In the genomic region with DNA sequence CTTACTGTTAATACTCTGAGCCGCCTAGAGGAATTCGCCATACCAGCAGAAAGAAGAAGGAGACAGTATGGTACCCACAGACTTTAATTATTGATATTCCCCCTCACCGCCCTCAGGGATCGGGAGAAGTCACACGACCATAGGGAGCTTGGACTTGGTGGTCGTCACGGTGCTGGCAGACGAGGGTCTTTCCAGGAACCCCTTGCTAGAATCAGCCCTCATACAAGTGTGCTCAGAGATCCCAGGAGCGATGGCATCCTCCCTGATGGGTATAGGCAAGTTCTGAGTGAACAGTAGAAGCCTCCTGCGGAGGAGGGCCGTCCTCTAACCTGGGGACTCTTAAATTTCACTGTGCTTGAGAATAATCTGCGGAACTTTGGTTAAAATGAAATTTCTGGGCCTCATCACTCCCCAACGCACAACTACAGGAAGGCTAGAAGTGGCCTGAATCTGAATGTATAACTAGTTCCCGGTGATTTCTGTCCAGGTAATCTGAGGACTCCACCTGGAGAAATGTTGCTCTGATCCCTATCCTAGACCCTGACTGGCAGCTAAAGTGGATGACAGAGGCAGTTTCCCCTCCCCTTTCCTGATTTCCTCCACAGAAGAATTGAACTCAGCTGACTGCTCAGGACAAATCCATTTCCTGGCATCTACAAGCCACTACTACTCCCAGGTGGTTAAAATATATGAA, we compare ENCODE assay signal across 10 cellular contexts. TPM values are rescaled to one million over a fixed set of nuclear protein-coding genes. Genes with fewer than 3 reads are reported as not detected.
A peak's percentile ranks its signal among the peaks of the same experiment; 100 is the strongest.
DNase-seq lines count a peak whose midpoint lies in the region; ATAC-seq and TF ChIP-seq lines count a peak whose summit lies in the region.
"Had no signal": no experiment of that assay in that cellular context is flagged by ENCODE, and none has a peak within 500 bp of the region (broad histone marks: within the 10 kb centered on the region; RNA-seq: fewer than 3 reads in every experiment).

No MANE protein-coding gene starts in this region.

- H3K27me3 ChIP-seq in CD8-positive, alpha-beta T cell (ENCODE audit: insufficient read depth, low read length): no peaks in the 10 kb centered on the region
- peaks cover 99% of the 10 kb centered on the region for H3K27me3 ChIP-seq in HUES64 (ENCODE audit: insufficient read depth, low read length)

- no peaks in the 10 kb centered on the region for H3K9me3 Mint-ChIP-seq in CD8-positive, alpha-beta T cell
- no peaks in the 10 kb centered on the region for H3K9me3 Mint-ChIP-seq in dendritic cell treated with granulocyte-macrophage colony-stimulating factor and Interleukin-4, amounts not matched to agents 40 ng/mL and 50 ng/mL, for 4 days
- H3K9me3 Mint-ChIP-seq in neural crest cell: no peaks in the 10 kb centered on the region

- peaks cover 11% of the 10 kb centered on the region for H3K4me1 ChIP-seq in CD8-positive, alpha-beta T cell (ENCODE audit: insufficient read depth, low read length)
- peaks cover 19% of the 10 kb centered on the region for H3K4me1 ChIP-seq in HUES64 (ENCODE audit: insufficient read depth, low read length)

- DNase-seq in CD8-positive, alpha-beta T cell: no peak
- no peak for DNase-seq in neural crest cell (ENCODE audit: low read depth, low spot score)
- no peak for DNase-seq in DMS114 treated with DMSO at 0.1 percent for 48 hours (lab: John Stamatoyannopoulos, UW; ENCODE audit: unreplicated experiment)
- DNase-seq in activated gamma-delta T cell (lab: John Stamatoyannopoulos, UW): no peak

- no peak for ATAC-seq in CD8-positive, alpha-beta T cell
- ATAC-seq in GM21619 (IDR thresholded peaks at IDR 0.05; ENCODE audit: unreplicated experiment) (no peak), SK-N-SH treated with all-trans-retinoic acid at 6 μM for 48 hours (no peak)

- POLR2A ChIA-PET in CD8-positive, alpha-beta T cell (lab: Charles Lee): interaction anchor here (1.2 to 2.8 kb wide), 11 partner anchors 8 to 1691 kb away, joined by 3 to 28 read pairs (median 9); partner anchors contain the start of genes ESAM, MSANTD2, SIAE and SPA17

- CTCF ChIA-PET in CD8-positive, alpha-beta T cell (lab: Charles Lee): interaction anchor here (1.1 to 7.0 kb wide), 10 partner anchors 7 to 206 kb away, joined by 4 to 105 read pairs (median 10); partner anchors contain the start of genes CCDC15, ESAM, NRGN and SIAE

- H3K9me3 ChIP-seq in CD8-positive, alpha-beta T cell (ENCODE audit: low read length): no peaks in the 10 kb centered on the region
- no peaks in the 10 kb centered on the region for H3K9me3 ChIP-seq in HUES64 (ENCODE audit: insufficient read depth, low read depth, low read length)

- H3K36me3 ChIP-seq in CD8-positive, alpha-beta T cell (ENCODE audit: insufficient read depth, low read length): no peaks in the 10 kb centered on the region
- H3K36me3 ChIP-seq in HUES64 (ENCODE audit: insufficient read depth, low read length): no peaks in the 10 kb centered on the region

- H3K36me3 Mint-ChIP-seq in CD8-positive, alpha-beta T cell: peaks cover 5% of the 10 kb centered on the region
- peaks cover 18% of the 10 kb centered on the region for H3K36me3 Mint-ChIP-seq in dendritic cell treated with granulocyte-macrophage colony-stimulating factor and Interleukin-4, amounts not matched to agents 40 ng/mL and 50 ng/mL, for 4 days (ENCODE audit: low read depth)
- H3K36me3 Mint-ChIP-seq in neural crest cell (ENCODE audit: low read depth): peaks cover 6% of the 10 kb centered on the region

- no peak overlapping the region for H3K4me3 ChIP-seq in CD8-positive, alpha-beta T cell (ENCODE audit: low read depth, low read length)
- peak overlapping the region; percentile 68 for H3K4me3 ChIP-seq in HUES64 (ENCODE audit: low read length)

- 49% methylated on average over 14 of the region's 14 CpGs for WGBS in HUES64

- TF ChIP-seq CTCF in CD8-positive, alpha-beta T cell (IDR thresholded peaks at IDR 0.05): no peak
- TF ChIP-seq CTCF in neural crest cell (conservative IDR thresholded peaks at IDR 0.05): no peak

- peak overlapping the region; percentile 95 for H3K4me3 Mint-ChIP-seq in CD8-positive, alpha-beta T cell
- H3K4me3 Mint-ChIP-seq in dendritic cell treated with granulocyte-macrophage colony-stimulating factor and Interleukin-4, amounts not matched to agents 40 ng/mL and 50 ng/mL, for 4 days: no peak overlapping the region
- peak overlapping the region; percentile 87 for H3K4me3 Mint-ChIP-seq in neural crest cell

- intact Hi-C loops in CD8-positive, alpha-beta T cell (cut with DNase I, micrococcal nuclease): loop anchor here (2.0 to 10.0 kb wide), 6 partner anchors 53 to 1005 kb away; partner anchors contain the start of genes CCDC15 (in 2 of the 2), MSANTD2 (in 1 of the 2), TMEM218 (in 1 of the 2) and ZNF202 (in 1 of the 2)
- intact Hi-C loops in dendritic cell treated with granulocyte-macrophage colony-stimulating factor and Interleukin-4, amounts not matched to agents 40 ng/mL and 50 ng/mL, for 4 days (cut with micrococcal nuclease): loop anchor here (5.0 kb wide), 1 partner anchor 75 kb away; the partner anchor contains the start of genes SIAE and SPA17

- peak overlapping the region; percentile 64 for H3K27ac Mint-ChIP-seq in CD8-positive, alpha-beta T cell
- peak overlapping the region; percentile 83 for H3K27ac Mint-ChIP-seq in dendritic cell treated with granulocyte-macrophage colony-stimulating factor and Interleukin-4, amounts not matched to agents 40 ng/mL and 50 ng/mL, for 4 days
- no peak overlapping the region for H3K27ac Mint-ChIP-seq in neural crest cell (ENCODE audit: unreplicated experiment)

- H3K27ac ChIP-seq in CD8-positive, alpha-beta T cell (ENCODE audit: low read depth, low read length): no peak overlapping the region
- H3K27ac ChIP-seq in HUES64 (ENCODE audit: low read depth, low read length): no peak overlapping the region

- peaks cover 3% of the 10 kb centered on the region for H3K27me3 Mint-ChIP-seq in CD8-positive, alpha-beta T cell (ENCODE audit: low read depth)
- H3K27me3 Mint-ChIP-seq in dendritic cell treated with granulocyte-macrophage colony-stimulating factor and Interleukin-4, amounts not matched to agents 40 ng/mL and 50 ng/mL, for 4 days: peaks cover 3% of the 10 kb centered on the region
- H3K27me3 Mint-ChIP-seq in neural crest cell (ENCODE audit: low read depth): peaks cover 86% of the 10 kb centered on the region

- H3K4me1 Mint-ChIP-seq in CD8-positive, alpha-beta T cell (ENCODE audit: low read depth): peaks cover 15% of the 10 kb centered on the region
- H3K4me1 Mint-ChIP-seq in dendritic cell treated with granulocyte-macrophage colony-stimulating factor and Interleukin-4, amounts not matched to agents 40 ng/mL and 50 ng/mL, for 4 days (ENCODE audit: low read depth): peaks cover 72% of the 10 kb centered on the region
- peaks cover 19% of the 10 kb centered on the region for H3K4me1 Mint-ChIP-seq in neural crest cell

- no peak overlapping the region for H3K9ac ChIP-seq in HUES64 (ENCODE audit: low read depth, low read length)

TF ChIP-seq in SK-N-SH treated with all-trans-retinoic acid at 6 μM for 48 hours, 23 proteins besides CTCF, POLR2A, EP300 and RAD21 (continues in another document):
- TF ChIP-seq POU6F1 (CRISPR knock-in tag; IDR thresholded peaks at IDR 0.05; ENCODE audit: borderline replicate concordance, low read depth) (no peak), ISL1 (CRISPR knock-in tag; IDR thresholded peaks at IDR 0.05) (no peak), TOX (CRISPR knock-in tag; IDR thresholded peaks at IDR 0.05; ENCODE audit: borderline replicate concordance) (no peak), ZC3H10 (CRISPR knock-in tag; IDR thresholded peaks at IDR 0.05) (no peak), CSRNP3 (CRISPR knock-in tag; IDR thresholded peaks at IDR 0.05) (no peak), PPARA (CRISPR knock-in tag; IDR thresholded peaks at IDR 0.05; ENCODE audit: borderline replicate concordance) (no peak), ARNTL (CRISPR knock-in tag; IDR thresholded peaks at IDR 0.05; ENCODE audit: borderline replicate concordance, low read depth) (no peak), ZNF70 (CRISPR knock-in tag; IDR thresholded peaks at IDR 0.05) (no peak)

RNA-seq across cellular contexts. Expression of gene VSIG2, which starts 4.5 kb away (rescaled TPM):
- under 1 TPM; 0.58 to 0.65 TPM for total RNA-seq in CD8-positive, alpha-beta T cell
- not detected for polyA plus RNA-seq in HUES64 (2013, experiment 1 of 2)
- polyA plus RNA-seq in HUES64 (2013, experiment 2 of 2): not detected
- total RNA-seq in neural crest cell: not detected in 2 replicates
- total RNA-seq: RPMI7951 had no signal

RNA-seq across cellular contexts. Expression of gene NRGN, which starts 7.8 kb away (rescaled TPM):
- under 1 TPM; 0.31 to 0.41 TPM for total RNA-seq in CD8-positive, alpha-beta T cell
- polyA plus RNA-seq in HUES64 (2013, experiment 1 of 2): 8.3 TPM
- 14.9 TPM for polyA plus RNA-seq in HUES64 (2013, experiment 2 of 2)
- 30.3 and 30.7 TPM in 2 replicates for total RNA-seq in neural crest cell
- total RNA-seq: kidney epithelial cell had no signal

RNA-seq across cellular contexts. Expression of gene ESAM, which starts 14.5 kb away (rescaled TPM):
- 1 to 10 TPM in 1 of 2 experiments, under 1 TPM in 1; 0.69 to 1.6 TPM for total RNA-seq in CD8-positive, alpha-beta T cell
- 0.25 TPM for polyA plus RNA-seq in HUES64 (2013, experiment 1 of 2)
- polyA plus RNA-seq in HUES64 (2013, experiment 2 of 2): 0.44 TPM
- 0.96 and 1.1 TPM in 2 replicates for total RNA-seq in neural crest cell
- total RNA-seq: RPMI7951 had no signal

RNA-seq across cellular contexts. Expression of gene MSANTD2, which starts 52.7 kb away (rescaled TPM):
- 1 to 10 TPM; 4.3 to 4.5 TPM for total RNA-seq in CD8-positive, alpha-beta T cell
- polyA plus RNA-seq in HUES64 (2013, experiment 1 of 2): 11.9 TPM
- 8.8 TPM for polyA plus RNA-seq in HUES64 (2013, experiment 2 of 2)
- 28.7 and 29.0 TPM in 2 replicates for total RNA-seq in neural crest cell

Comparison
In these comparisons a context has a peak if more than half of its experiments do, and no peak if none do; other contexts are left out.
1. RNA of gene NRGN, which starts 7.8 kb away (total RNA-seq): 30.3 to 30.7 TPM in neural crest cell; 0.31 to 0.41 TPM in CD8-positive, alpha-beta T cell; every median in the first group is over 10 times any median in the second.